23 cellular contexts compared by ENCODE assay signal in the genomic region with DNA sequence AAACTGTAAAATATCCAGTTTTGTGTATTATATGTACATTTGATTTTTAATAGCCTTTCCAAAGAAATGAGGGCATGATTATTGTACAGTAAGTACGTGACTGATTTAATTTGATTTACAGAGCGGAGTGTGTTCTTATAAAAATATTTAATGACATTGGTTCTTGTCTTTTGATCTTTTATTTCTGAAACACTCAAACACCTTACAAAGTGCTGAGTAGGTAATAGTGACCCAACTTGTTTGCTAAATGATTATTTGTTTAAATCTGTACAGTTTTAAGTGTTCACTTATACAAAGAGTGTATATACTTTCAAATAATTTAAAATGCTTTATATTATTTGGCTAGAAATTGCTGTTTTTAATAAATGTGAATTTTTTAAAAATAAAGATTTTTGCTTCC.
DNase-seq lines count a peak whose midpoint lies in the region; ATAC-seq and TF ChIP-seq lines count a peak whose summit lies in the region.
"Had no signal": no experiment of that assay in that cellular context is flagged by ENCODE, and none has a peak within 500 bp of the region (broad histone marks: within the 10 kb centered on the region; RNA-seq: fewer than 3 reads in every experiment).

No MANE protein-coding gene starts in this region.

- no peak overlapping the region for H2AK5ac ChIP-seq in IMR-90 (ENCODE audit: low read depth, low read length)

- H3K9me1 ChIP-seq in IMR-90 (ENCODE audit: insufficient read depth, low read length), result peaks cover 4% of the 10 kb centered on the region; the same call in 1 of the 2 replicates

- no TSS peak for BruUV-seq in IMR-90 (replicated peaks; lab: Mats Ljungman, UMichigan)

- no peak for TF ChIP-seq POLR2A in IMR-90 (IDR thresholded peaks at IDR 0.05; ENCODE audit: low read depth, low read length)

- in situ Hi-C loops in IMR-90 (cut with MboI; ENCODE audit: low sequenced_read_pairs), result loop anchor here (10.0 kb wide), 1 partner anchor 61 kb away; no protein-coding TSS in a partner anchor

- H3K14ac ChIP-seq in IMR-90 (replicated peaks; ENCODE audit: low read depth, low read length), result no peak overlapping the region

- ATAC-seq in CD4-positive, CD25-positive, alpha-beta regulatory T cell (ENCODE audit: low read depth in 2 of 2), result no peak
- no peak for ATAC-seq in IMR-90 (ENCODE audit: low read depth)
- ATAC-seq in natural killer cell treated with Interleukin-12 subunit alpha and Interleukin-12 subunit beta and Interleukin-15 and Interleukin-18, amount 100 ng/mL, for 72 hours, result no peak
- ATAC-seq in GM21619 (IDR thresholded peaks at IDR 0.05; ENCODE audit: unreplicated experiment), result no peak
- ATAC-seq in stimulated activated memory B cell treated with anti-CD40 and anti-IgM and Interleukin-4, amounts not matched to agents 10 μg/mL and 1 μg/mL and 100 μg/mL, for 72 hours, result no peak
- ATAC-seq: A549, GM12878 had no signal

- WGBS in IMR-90 (ENCODE audit: extremely low coverage in 2 of 2, insufficient read length in 1 of 2), 2 experiments, result no CpG with 5 or more reads among the region's 2 CpGs

- H3K36me3 Mint-ChIP-seq in CD4-positive, CD25-positive, alpha-beta regulatory T cell, result peaks cover 22% of the 10 kb centered on the region
- peaks cover 35% of the 10 kb centered on the region for H3K36me3 Mint-ChIP-seq in natural killer cell treated with Interleukin-12 subunit alpha and Interleukin-12 subunit beta and Interleukin-15 and Interleukin-18, amount 100 ng/mL, for 72 hours
- H3K36me3 Mint-ChIP-seq in stimulated activated memory B cell treated with anti-CD40 and anti-IgM and Interleukin-4, amounts not matched to agents 10 μg/mL and 1 μg/mL and 100 μg/mL, for 72 hours, result peaks cover 54% of the 10 kb centered on the region

- no peak overlapping the region for H3K4me3 ChIP-seq in CD4-positive, CD25-positive, alpha-beta regulatory T cell (ENCODE audit: low read depth, low read length)
- no peak overlapping the region for H3K4me3 ChIP-seq in IMR-90 (ENCODE audit: insufficient read depth, low read depth, low read length)
- H3K4me3 ChIP-seq: A549; BLaER1 treated with 17β-estradiol and CSF1 and Interleukin-3, amounts not matched to agents 10 nM and 100 nM; GM12878; HAP-1 had no signal

- no peak overlapping the region for H2BK5ac ChIP-seq in IMR-90 (ENCODE audit: low read depth, low read length, poor library complexity, severe bottlenecking)

- CTCF ChIA-PET in IMR-90 (lab: Yijun Ruan, JAX), result no interaction called here

- no peak overlapping the region for H3K4me3 Mint-ChIP-seq in CD4-positive, CD25-positive, alpha-beta regulatory T cell
- no peak overlapping the region for H3K4me3 Mint-ChIP-seq in natural killer cell treated with Interleukin-12 subunit alpha and Interleukin-12 subunit beta and Interleukin-15 and Interleukin-18, amount 100 ng/mL, for 72 hours
- no peak overlapping the region for H3K4me3 Mint-ChIP-seq in stimulated activated memory B cell treated with anti-CD40 and anti-IgM and Interleukin-4, amounts not matched to agents 10 μg/mL and 1 μg/mL and 100 μg/mL, for 72 hours
- H3K4me3 Mint-ChIP-seq: CD14-positive monocyte; CD4-positive, alpha-beta memory T cell; HFFc6 had no signal

- H3K4me1 ChIP-seq in CD4-positive, CD25-positive, alpha-beta regulatory T cell (ENCODE audit: control insufficient read depth, insufficient read depth, low read length, poor library complexity, severe bottlenecking), result no peaks in the 10 kb centered on the region
- peaks cover 3% of the 10 kb centered on the region; the same call in 1 of the 2 replicates for H3K4me1 ChIP-seq in IMR-90 (ENCODE audit: control insufficient read depth, insufficient read depth, low read length)
- H3K4me1 ChIP-seq: A549; BE2C; BLaER1 treated with 17β-estradiol and CSF1 and Interleukin-3, amounts not matched to agents 10 nM and 100 nM; HAP-1 had no signal

- peaks cover 4% of the 10 kb centered on the region; the same call in 1 of the 2 replicates for H4K20me1 ChIP-seq in IMR-90 (ENCODE audit: insufficient read depth, low read length)
- H4K20me1 ChIP-seq: BLaER1 treated with 17β-estradiol and CSF1 and Interleukin-3, amounts not matched to agents 10 nM and 100 nM had no signal

- no peak overlapping the region for H2BK20ac ChIP-seq in IMR-90 (ENCODE audit: low read depth, low read length)

- TF ChIP-seq CTCF in IMR-90 (conservative IDR thresholded peaks at IDR 0.05; ENCODE audit: low read depth, low read length) (no peak), VCaP (conservative IDR thresholded peaks at IDR 0.05) (no peak)

- H3K4ac ChIP-seq in IMR-90 (ENCODE audit: low read depth, low read length), result no peak overlapping the region

- dilution Hi-C loops in IMR-90 (cut with HindIII; ENCODE audit: low sequenced_read_pairs, unreplicated experiment), result no loop called here

- H3K4me1 Mint-ChIP-seq in CD4-positive, CD25-positive, alpha-beta regulatory T cell, result peaks cover 5 to 17% (median 9%) of the 10 kb centered on the region in 4 donors
- H3K4me1 Mint-ChIP-seq in natural killer cell treated with Interleukin-12 subunit alpha and Interleukin-12 subunit beta and Interleukin-15 and Interleukin-18, amount 100 ng/mL, for 72 hours (ENCODE audit: low read depth in 2 of 2), result peaks cover 0 to 10% of the 10 kb centered on the region in 2 donors
- H3K4me1 Mint-ChIP-seq in stimulated activated memory B cell treated with anti-CD40 and anti-IgM and Interleukin-4, amounts not matched to agents 10 μg/mL and 1 μg/mL and 100 μg/mL, for 72 hours, result no peaks in the 10 kb centered on the region
- H3K4me1 Mint-ChIP-seq: CD14-positive monocyte had no signal

- no peak overlapping the region for H3K27ac Mint-ChIP-seq in CD4-positive, CD25-positive, alpha-beta regulatory T cell
- H3K27ac Mint-ChIP-seq in natural killer cell treated with Interleukin-12 subunit alpha and Interleukin-12 subunit beta and Interleukin-15 and Interleukin-18, amount 100 ng/mL, for 72 hours, result no peak overlapping the region
- no peak overlapping the region for H3K27ac Mint-ChIP-seq in stimulated activated memory B cell treated with anti-CD40 and anti-IgM and Interleukin-4, amounts not matched to agents 10 μg/mL and 1 μg/mL and 100 μg/mL, for 72 hours
- H3K27ac Mint-ChIP-seq: HFFc6 had no signal

- no peaks in the 10 kb centered on the region for H3K79me1 ChIP-seq in IMR-90 (ENCODE audit: low read depth in 1 of 2, low read length in 2 of 2)

- intact Hi-C loops in IMR-90 (cut with micrococcal nuclease), result no loop called here

- H2AFZ ChIP-seq in IMR-90 (replicated peaks; ENCODE audit: low read length, poor library complexity), result no peak overlapping the region

- H3K9me3 Mint-ChIP-seq in CD4-positive, CD25-positive, alpha-beta regulatory T cell, result no peaks in the 10 kb centered on the region
- no peaks in the 10 kb centered on the region for H3K9me3 Mint-ChIP-seq in natural killer cell treated with Interleukin-12 subunit alpha and Interleukin-12 subunit beta and Interleukin-15 and Interleukin-18, amount 100 ng/mL, for 72 hours
- H3K9me3 Mint-ChIP-seq in stimulated activated memory B cell treated with anti-CD40 and anti-IgM and Interleukin-4, amounts not matched to agents 10 μg/mL and 1 μg/mL and 100 μg/mL, for 72 hours, result no peaks in the 10 kb centered on the region
- H3K9me3 Mint-ChIP-seq: CD4-positive, alpha-beta memory T cell; HFFc6 had no signal

- no peak overlapping the region for H3K18ac ChIP-seq in IMR-90 (ENCODE audit: low read depth, low read length)

- TF ChIP-seq RAD21 in IMR-90 (IDR thresholded peaks at IDR 0.05; ENCODE audit: low read length), result no peak

- no peaks in the 10 kb centered on the region for H3K9me3 ChIP-seq in CD4-positive, CD25-positive, alpha-beta regulatory T cell (ENCODE audit: control insufficient read depth in 2 of 2, low read length in 2 of 2)
- no peaks in the 10 kb centered on the region for H3K9me3 ChIP-seq in IMR-90 (ENCODE audit: control insufficient read depth, insufficient read depth, low read length)
- H3K9me3 ChIP-seq: A549; BE2C; BLaER1 treated with 17β-estradiol and CSF1 and Interleukin-3, amounts not matched to agents 10 nM and 100 nM; HAP-1 had no signal

- H2AK9ac ChIP-seq in IMR-90 (replicated peaks; ENCODE audit: low read depth, low read length, poor library complexity), result no peak overlapping the region

- no peaks in the 10 kb centered on the region for H3K27me3 ChIP-seq in CD4-positive, CD25-positive, alpha-beta regulatory T cell (ENCODE audit: control insufficient read depth, insufficient read depth, low read length)
- no peaks in the 10 kb centered on the region for H3K27me3 ChIP-seq in IMR-90 (ENCODE audit: control insufficient read depth, insufficient read depth, low read length)
- H3K27me3 ChIP-seq: BE2C; BLaER1 treated with 17β-estradiol and CSF1 and Interleukin-3, amounts not matched to agents 10 nM and 100 nM had no signal

- no peak overlapping the region for H4K5ac ChIP-seq in IMR-90 (ENCODE audit: low read depth, low read length)

- H4K8ac ChIP-seq in IMR-90 (ENCODE audit: low read depth in 2 of 2, low read length in 2 of 2), result no peak overlapping the region

- H2BK120ac ChIP-seq in IMR-90 (ENCODE audit: low read depth, low read length), result no peak overlapping the region

- H2BK15ac ChIP-seq in IMR-90 (ENCODE audit: low read depth, low read length), result no peak overlapping the region

- POLR2A ChIA-PET in IMR-90 (lab: Charles Lee; ENCODE audit: unreplicated experiment), result no interaction called here

- peaks cover 44% of the 10 kb centered on the region for H3K36me3 ChIP-seq in CD4-positive, CD25-positive, alpha-beta regulatory T cell (ENCODE audit: control insufficient read depth, insufficient read depth, low read length)
- peaks cover 34% of the 10 kb centered on the region for H3K36me3 ChIP-seq in IMR-90 (ENCODE audit: control insufficient read depth, insufficient read depth, low read length)

- H3K23ac ChIP-seq in IMR-90 (ENCODE audit: low read depth, low read length), result no peak overlapping the region

- H3K9ac ChIP-seq in IMR-90 (ENCODE audit: low read depth, low read length), result no peak overlapping the region
- H3K9ac ChIP-seq: BLaER1 treated with 17β-estradiol and CSF1 and Interleukin-3, amounts not matched to agents 10 nM and 100 nM had no signal

- H3K56ac ChIP-seq in IMR-90 (ENCODE audit: extremely low read depth, insufficient read depth, low read length), result no peak overlapping the region

- no peak overlapping the region for H3K4me2 ChIP-seq in IMR-90 (ENCODE audit: low read depth, low read length)
- H3K4me2 ChIP-seq: A549; BLaER1 treated with 17β-estradiol and CSF1 and Interleukin-3, amounts not matched to agents 10 nM and 100 nM had no signal

- H3K27me3 Mint-ChIP-seq in CD4-positive, CD25-positive, alpha-beta regulatory T cell, result no peaks in the 10 kb centered on the region
- H3K27me3 Mint-ChIP-seq in natural killer cell treated with Interleukin-12 subunit alpha and Interleukin-12 subunit beta and Interleukin-15 and Interleukin-18, amount 100 ng/mL, for 72 hours, result no peaks in the 10 kb centered on the region
- no peaks in the 10 kb centered on the region for H3K27me3 Mint-ChIP-seq in stimulated activated memory B cell treated with anti-CD40 and anti-IgM and Interleukin-4, amounts not matched to agents 10 μg/mL and 1 μg/mL and 100 μg/mL, for 72 hours
- H3K27me3 Mint-ChIP-seq: CD4-positive, alpha-beta memory T cell had no signal

- H3K27ac ChIP-seq in CD4-positive, CD25-positive, alpha-beta regulatory T cell (ENCODE audit: insufficient read depth, low read length, poor library complexity, severe bottlenecking), result peak overlapping the region; percentile 7
- H3K27ac ChIP-seq in IMR-90 (ENCODE audit: insufficient read depth, low read length), result no peak overlapping the region
- H3K27ac ChIP-seq in VCaP, result peak overlapping the region; percentile 14; the same call in 1 of the 2 replicates
- H3K27ac ChIP-seq: A549; BLaER1 treated with 17β-estradiol and CSF1 and Interleukin-3, amounts not matched to agents 10 nM and 100 nM had no signal

- no peak overlapping the region for H4K91ac ChIP-seq in IMR-90 (ENCODE audit: insufficient read depth, low read depth, low read length)

- no peak for DNase-seq in CD4-positive, CD25-positive, alpha-beta regulatory T cell
- no peak for DNase-seq in IMR-90
- no peak for DNase-seq in natural killer cell treated with Interleukin-12 subunit alpha and Interleukin-12 subunit beta and Interleukin-15 and Interleukin-18, amount 100 ng/mL, for 72 hours (ENCODE audit: low spot score)
- DNase-seq: 8988T; ACHN; AML-193; BE2C; Calu3; CD4-positive, alpha-beta memory T cell; COR-L47; DMS53; DND-41; GDM1; GOT3; HFFc6 had no signal
